9 cellular contexts compared by ENCODE assay signal in the genomic region with DNA sequence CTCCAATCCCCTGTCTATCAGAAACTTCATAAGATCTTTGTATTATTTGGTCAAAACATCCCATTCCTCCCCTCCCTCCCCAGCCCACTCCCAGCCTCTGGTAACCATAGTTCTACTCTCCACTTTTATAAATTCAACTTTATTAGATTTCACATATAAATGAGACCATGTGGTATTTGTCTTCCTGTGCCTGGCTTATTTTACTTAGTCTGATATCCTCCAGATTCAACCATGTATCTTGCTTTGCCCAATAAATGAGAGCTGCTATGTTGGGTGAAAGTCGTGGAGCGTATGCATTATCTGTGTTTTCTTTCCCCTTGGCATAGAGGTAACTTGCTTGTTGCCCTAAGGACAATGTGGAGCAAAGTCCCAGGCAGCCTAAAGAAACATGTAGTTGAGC. TPM values are rescaled to one million over a fixed set of nuclear protein-coding genes. Genes with fewer than 3 reads are reported as not detected.
"Had no signal": no experiment of that assay in that cellular context is flagged by ENCODE, and none has a peak within 500 bp of the region (broad histone marks: within the 10 kb centered on the region; RNA-seq: fewer than 3 reads in every experiment).

No MANE protein-coding gene starts in this region.

- H3K36me3 ChIP-seq: HAP-1 had no signal

- DNase-seq: GM23248, GOT3, H7, H9, HCEC 1CT, HFFc6 had no signal

- H3K27ac ChIP-seq: GM23248 had no signal

- H2AFZ ChIP-seq: GM23248, GM23338 had no signal

- H3K4me2 ChIP-seq: GM23338 had no signal

- H3K9me3 ChIP-seq: HAP-1 had no signal

- H3K9ac ChIP-seq: GM23248 had no signal

- H3K4me1 ChIP-seq: HAP-1 had no signal

- H3K4me3 ChIP-seq: GM23248, GM23338, HAP-1 had no signal

- ATAC-seq: GM23338, HCT116 had no signal

RNA-seq across cellular contexts. Expression of gene CHRM3, which starts 28.5 kb away (rescaled TPM):
- polyA plus RNA-seq: GM23248 had no signal
